Comparison of ENCODE assay signal across 24 cellular contexts in genomic region chrX:43682726-43683125, GRCh38. TPM values are rescaled to one million over a fixed set of nuclear protein-coding genes. Genes with fewer than 3 reads are reported as not detected.
DNase-seq lines count a peak whose midpoint lies in the region; ATAC-seq, FAIRE-seq and TF ChIP-seq lines count a peak whose summit lies in the region.
"Had no signal": no experiment of that assay in that cellular context is flagged by ENCODE, and none has a peak within 500 bp of the region (broad histone marks: within the 10 kb centered on the region; RNA-seq: fewer than 3 reads in every experiment).

No MANE protein-coding gene starts in this region.

- H3K4me2 ChIP-seq in mammary epithelial cell (ENCODE audit: insufficient read depth, low read depth, low read length) = no peak overlapping the region
- H3K4me2 ChIP-seq: BLaER1 treated with 17β-estradiol and CSF1 and Interleukin-3, amounts not matched to agents 10 nM and 100 nM had no signal

- no peak for TF ChIP-seq CTCF in mammary epithelial cell (conservative IDR thresholded peaks at IDR 0.05 in 1 of 2, IDR thresholded peaks at IDR 0.05 in 1 of 2; ENCODE audit: extremely low read depth in 1 of 2, insufficient read depth in 1 of 2, low read depth in 1 of 2, low read length in 2 of 2)
- no peak for TF ChIP-seq CTCF in breast epithelium (IDR thresholded peaks at IDR 0.05)

- CTCF ChIA-PET in mammary epithelial cell (lab: Charles Lee; ENCODE audit: low non-redundant PET) = no interaction called here

- intact Hi-C loops in mammary epithelial cell (cut with micrococcal nuclease) = no loop called here
- intact Hi-C loops in breast epithelium (cut with DNase I; ENCODE audit: low total_unique reads) = no loop called here
- intact Hi-C loops in right cardiac atrium (cut with DNase I) = no loop called here

- no TSS peak for BruUV-seq in mammary epithelial cell (replicated peaks; lab: Mats Ljungman, UMichigan)

- H3K4me1 ChIP-seq in mammary epithelial cell (ENCODE audit: insufficient read depth, low read length) (no peaks in the 10 kb centered on the region), breast epithelium (no peaks in the 10 kb centered on the region), subcutaneous abdominal adipose tissue (ENCODE audit: control insufficient read depth in 5 of 5, insufficient read depth in 5 of 5, low read length in 5 of 5) (peaks cover 0 to 24% (median 7%) of the 10 kb centered on the region in 5 donors), right cardiac atrium (ENCODE audit: control insufficient read depth, insufficient read depth, low read length) (no peaks in the 10 kb centered on the region)
- H3K4me1 ChIP-seq: BE2C; BLaER1 treated with 17β-estradiol and CSF1 and Interleukin-3, amounts not matched to agents 10 nM and 100 nM had no signal

- in situ Hi-C loops in mammary epithelial cell (cut with MboI; ENCODE audit: low sequenced_read_pairs in 2 of 2) = no loop called here

- peak; percentile 11 for DNase-seq in mammary epithelial cell
- no peak for DNase-seq in breast epithelium (ENCODE audit: low spot score in 2 of 2)
- DNase-seq in epithelial cell of prostate (ENCODE audit: low read depth, low spot score) = peak; percentile 1
- no peak for DNase-seq in right cardiac atrium
- DNase-seq in NAMALWA (ENCODE audit: low spot score) = no peak
- DNase-seq: ACHN; AML-193; BE2C; CD4-positive, alpha-beta T cell; CD8-positive, alpha-beta memory T cell; DMS 273 treated with DMSO at 0.1 percent for 48 hours; DMS79; EL; GDM1; H7; HCEC 1CT had no signal

- peaks cover 2% of the 10 kb centered on the region for H3K27me3 ChIP-seq in mammary epithelial cell (ENCODE audit: insufficient read depth, low read length)
- peaks cover 0 to 34% of the 10 kb centered on the region in 2 donors for H3K27me3 ChIP-seq in breast epithelium
- H3K27me3 ChIP-seq in subcutaneous abdominal adipose tissue (ENCODE audit: control insufficient read depth in 5 of 5, insufficient read depth in 4 of 5, low read length in 5 of 5) = peaks cover 0 to 4% (median 0%) of the 10 kb centered on the region in 5 donors
- H3K27me3 ChIP-seq in right cardiac atrium (ENCODE audit: control insufficient read depth, insufficient read depth) = no peaks in the 10 kb centered on the region
- H3K27me3 ChIP-seq: BE2C had no signal

- no peaks in the 10 kb centered on the region for H3K9me3 ChIP-seq in mammary epithelial cell (replicated peaks; ENCODE audit: insufficient read depth, low read length)
- no peaks in the 10 kb centered on the region for H3K9me3 ChIP-seq in breast epithelium
- no peaks in the 10 kb centered on the region for H3K9me3 ChIP-seq in subcutaneous abdominal adipose tissue (ENCODE audit: control insufficient read depth in 5 of 5, low read length in 5 of 5)
- no peaks in the 10 kb centered on the region for H3K9me3 ChIP-seq in right cardiac atrium (ENCODE audit: control insufficient read depth, low read length)
- H3K9me3 ChIP-seq: BE2C; BLaER1 treated with 17β-estradiol and CSF1 and Interleukin-3, amounts not matched to agents 10 nM and 100 nM had no signal

- H2AFZ ChIP-seq in mammary epithelial cell (ENCODE audit: low read depth, low read length) = no peak overlapping the region

- no peaks in the 10 kb centered on the region for H3K79me2 ChIP-seq in mammary epithelial cell (ENCODE audit: insufficient read depth, low read length)

- no peak for TF ChIP-seq POLR2A in breast epithelium (IDR thresholded peaks at IDR 0.05)

- no peak overlapping the region for H3K4me3 ChIP-seq in mammary epithelial cell (replicated peaks in 1 of 3; ENCODE audit: insufficient read depth in 1 of 3, low read depth in 2 of 3, low read length in 3 of 3)
- H3K4me3 ChIP-seq in breast epithelium = no peak overlapping the region
- H3K4me3 ChIP-seq in subcutaneous abdominal adipose tissue (ENCODE audit: low read depth in 1 of 5, low read length in 5 of 5) = no peak overlapping the region
- no peak overlapping the region for H3K4me3 ChIP-seq in right cardiac atrium (ENCODE audit: low read length)
- H3K4me3 ChIP-seq: BLaER1 treated with 17β-estradiol and CSF1 and Interleukin-3, amounts not matched to agents 10 nM and 100 nM had no signal

- dilution Hi-C loops in mammary epithelial cell (cut with HindIII; ENCODE audit: low sequenced_read_pairs) = no loop called here

- no peak for ATAC-seq in HG03460 (IDR thresholded peaks at IDR 0.05; ENCODE audit: unreplicated experiment)
- ATAC-seq in right cardiac atrium = no peak

- peak; percentile 94 for FAIRE-seq in islet of Langerhans (lab: Jason Lieb, UNC)
- FAIRE-seq: A204.1, GM12891, H1 had no signal

- H4K20me1 ChIP-seq in mammary epithelial cell (ENCODE audit: insufficient read depth, low read length) = no peaks in the 10 kb centered on the region

- H3K27ac ChIP-seq in mammary epithelial cell (ENCODE audit: insufficient read depth, low read depth, low read length) (no peak overlapping the region), breast epithelium (no peak overlapping the region), epithelial cell of prostate (peak overlapping the region; percentile 35), subcutaneous abdominal adipose tissue (ENCODE audit: low read depth, low read length) (peak overlapping the region; percentile 39), right cardiac atrium (ENCODE audit: low read length) (no peak overlapping the region)
- H3K27ac ChIP-seq: 22Rv1; BLaER1 treated with 17β-estradiol and CSF1 and Interleukin-3, amounts not matched to agents 10 nM and 100 nM had no signal

- no peaks in the 10 kb centered on the region for H3K36me3 ChIP-seq in mammary epithelial cell (ENCODE audit: insufficient read depth, low read length)
- H3K36me3 ChIP-seq in breast epithelium = no peaks in the 10 kb centered on the region
- peaks cover 4 to 23% (median 6%) of the 10 kb centered on the region in 5 donors for H3K36me3 ChIP-seq in subcutaneous abdominal adipose tissue (ENCODE audit: control insufficient read depth in 5 of 5, insufficient read depth in 5 of 5, low read length in 5 of 5)
- H3K36me3 ChIP-seq: BE2C; BLaER1 treated with 17β-estradiol and CSF1 and Interleukin-3, amounts not matched to agents 10 nM and 100 nM had no signal

- H3K9ac ChIP-seq in mammary epithelial cell (ENCODE audit: insufficient read depth, low read length) = no peak overlapping the region
- H3K9ac ChIP-seq in subcutaneous abdominal adipose tissue (ENCODE audit: low read length in 5 of 5) = no peak overlapping the region
- H3K9ac ChIP-seq: BLaER1 treated with 17β-estradiol and CSF1 and Interleukin-3, amounts not matched to agents 10 nM and 100 nM had no signal

RNA-seq across cellular contexts. Expression of gene MAOA, which starts 26.6 kb away (rescaled TPM):
- total RNA-seq in mammary epithelial cell (10 to 100 TPM; 12.2 to 38.6 TPM), breast epithelium (100 to 1,000 TPM; 124 to 558 (median 128) TPM), right cardiac atrium (100 to 1,000 TPM in 3 of 4 donors, 10 to 100 TPM in 1; 97.7 to 133 (median 115) TPM)
- polyA plus RNA-seq in mammary epithelial cell (26.0 TPM), right cardiac atrium (48.6 TPM)
- polyA minus RNA-seq in mammary epithelial cell = 61.5 TPM
- total RNA-seq: CD4-positive, alpha-beta T cell had no signal

Comparison
In these comparisons a context has a peak if more than half of its experiments do, and no peak if none do; other contexts are left out.
1. DNase-seq: peak in mammary epithelial cell (single experiment) and epithelial cell of prostate (single experiment); none in breast epithelium (0 of 2), right cardiac atrium (0 of 3) and NAMALWA (single experiment).
2. H3K27ac ChIP-seq: peak in epithelial cell of prostate (single experiment) and subcutaneous abdominal adipose tissue (single experiment); none in mammary epithelial cell (single experiment), breast epithelium (0 of 2) and right cardiac atrium (single experiment).